Comparison of ENCODE assay signal across 1 cellular context in the genomic region with DNA sequence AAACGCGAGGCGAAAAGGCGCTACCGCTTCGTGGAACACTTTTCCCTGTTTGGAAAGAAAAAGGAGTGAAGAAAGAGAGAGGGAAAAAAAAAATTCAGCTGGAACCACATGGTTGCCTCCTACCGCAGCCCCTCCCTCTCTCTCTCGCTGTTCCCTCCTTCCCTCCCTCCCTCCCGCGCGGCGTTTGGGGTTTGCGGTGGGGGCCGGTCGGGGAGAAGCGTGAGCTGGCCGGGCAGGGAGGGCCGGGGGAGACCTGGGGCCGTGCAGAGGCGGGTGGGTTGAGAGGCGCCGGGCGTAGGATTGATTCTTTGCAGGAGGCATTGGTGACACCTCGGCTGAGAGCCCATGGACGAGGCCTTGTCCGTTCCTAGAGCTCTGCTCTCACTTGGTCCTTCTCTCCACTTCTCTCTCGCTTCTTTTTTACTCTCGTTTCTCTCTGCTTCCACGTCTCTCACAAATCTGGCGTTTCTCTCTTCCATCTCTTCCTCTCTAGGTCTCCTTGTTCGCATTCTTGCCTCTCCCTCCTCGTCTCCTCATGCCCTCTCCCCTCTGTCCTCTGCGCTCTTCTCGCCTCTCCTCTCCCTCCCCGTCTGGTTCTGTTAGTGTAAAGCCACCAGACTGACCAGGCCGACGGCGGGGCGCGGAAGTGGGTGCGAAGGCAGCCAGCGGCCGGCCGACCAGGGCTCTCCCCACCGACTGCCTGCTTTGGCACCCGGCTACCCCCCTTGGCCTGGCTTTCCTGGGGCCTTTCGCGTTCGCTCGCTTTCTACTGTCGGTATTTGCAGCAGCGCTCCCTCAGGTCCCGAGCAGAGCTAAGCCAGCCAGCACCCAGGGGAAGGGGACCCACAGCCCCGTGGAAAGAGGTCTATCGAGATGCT.
TF ChIP-seq lines count a peak whose summit lies in the region.

CLMP (minus strand) TSS at position 67 of the 878 bp plus-strand sequence. CDS start 308 bp downstream, outside the sequence.

TF ChIP-seq in HEK293, 187 proteins besides CTCF, POLR2A, EP300 and RAD21 (continued from another document):
- TF ChIP-seq ZNF398 (tag by site-specific recombination; IDR thresholded peaks at IDR 0.05) = 0 out of 2 replicates have a peak, but pooled peaks have one; percentile 8
- TF ChIP-seq ZNF521 (tag by site-specific recombination; IDR thresholded peaks at IDR 0.05) = no peak
- no peak for TF ChIP-seq ZNF548 (tag by site-specific recombination; IDR thresholded peaks at IDR 0.05)
